In genomic region chrX:120629667-120630537, GRCh38 we compare ENCODE assay signal across 8 cellular contexts. TPM values are rescaled to one million over a fixed set of nuclear protein-coding genes. Genes with fewer than 3 reads are reported as not detected.
DNase-seq lines count a peak whose midpoint lies in the region; ATAC-seq and TF ChIP-seq lines count a peak whose summit lies in the region.

Gene C1GALT1C1, minus strand, starts transcription at chrX:120630054. Its CDS starts 2,888 bp downstream, at chrX:120627166.

- ATAC-seq in GM19324 (IDR thresholded peaks at IDR 0.05; ENCODE audit: low FRiP score, unreplicated experiment) (peak; percentile 98), HG03469 (IDR thresholded peaks at IDR 0.05; ENCODE audit: unreplicated experiment) (peak; percentile 92)

- H3K27me3 ChIP-seq in BJ (ENCODE audit: control insufficient read depth, insufficient read depth, low read length), result no peaks in the 10 kb centered on the region

- CTCF ChIA-PET in BJ (lab: Yijun Ruan, JAX), result interaction anchor here (0.7 kb wide), 1 partner anchor 26 kb away, joined by 3 read pairs; no protein-coding TSS in a partner anchor
- CTCF ChIA-PET in activated CD4-positive, alpha-beta T cell treated with anti-CD3 and anti-CD28 coated beads, Interleukin-2, amount 10 ng/mL, durations not matched to agents 7 days and 5 days (lab: Charles Lee), result interaction anchor here (0.6 kb wide), 1 partner anchor 679 kb away, joined by 3 read pairs; no protein-coding TSS in a partner anchor

- DNase-seq in BJ (ENCODE audit: low read depth) (peak; percentile 55), NCI-H526 treated with DMSO at 0.1 percent for 48 hours (lab: John Stamatoyannopoulos, UW) (peak; percentile 92), cortex of kidney (lab: John Stamatoyannopoulos, UW) (peak; percentile 8), left kidney (ENCODE audit: low read depth, low spot score) (peak; percentile 97)
- DNase-seq in activated CD4-positive, alpha-beta T cell treated with anti-CD3 and anti-CD28 coated beads, Interleukin-2, amount 10 ng/mL, durations not matched to agents 7 days and 5 days, result peak; percentile 92
- DNase-seq in stimulated activated CD4-positive, alpha-beta T cell treated with anti-CD3 and anti-CD28 coated beads, Interleukin-2, amount 100 ng/mL, for 24 hours, result peak; percentile 88 to 89

- TF ChIP-seq CTCF in BJ (IDR thresholded peaks at IDR 0.05; ENCODE audit: insufficient read depth, low read depth, low read length), result no peak

- no peaks in the 10 kb centered on the region for H3K36me3 ChIP-seq in BJ (ENCODE audit: control insufficient read depth, insufficient read depth, low read length)

- no peaks in the 10 kb centered on the region for H3K27me3 Mint-ChIP-seq in activated CD4-positive, alpha-beta T cell treated with anti-CD3 and anti-CD28 coated beads, Interleukin-2, amount 10 ng/mL, durations not matched to agents 7 days and 5 days

- no peaks in the 10 kb centered on the region for H3K9me3 Mint-ChIP-seq in activated CD4-positive, alpha-beta T cell treated with anti-CD3 and anti-CD28 coated beads, Interleukin-2, amount 10 ng/mL, durations not matched to agents 7 days and 5 days

- H3K4me3 Mint-ChIP-seq in activated CD4-positive, alpha-beta T cell treated with anti-CD3 and anti-CD28 coated beads, Interleukin-2, amount 10 ng/mL, durations not matched to agents 7 days and 5 days, result peak within 1 kb of the TSS; percentile 83

- peak within 1 kb of the TSS; percentile 96 for H3K27ac Mint-ChIP-seq in activated CD4-positive, alpha-beta T cell treated with anti-CD3 and anti-CD28 coated beads, Interleukin-2, amount 10 ng/mL, durations not matched to agents 7 days and 5 days

- peaks cover 29% of the 10 kb centered on the region for H3K4me1 Mint-ChIP-seq in activated CD4-positive, alpha-beta T cell treated with anti-CD3 and anti-CD28 coated beads, Interleukin-2, amount 10 ng/mL, durations not matched to agents 7 days and 5 days

- peaks cover 13% of the 10 kb centered on the region for H3K36me3 Mint-ChIP-seq in activated CD4-positive, alpha-beta T cell treated with anti-CD3 and anti-CD28 coated beads, Interleukin-2, amount 10 ng/mL, durations not matched to agents 7 days and 5 days (ENCODE audit: low read depth)

- peak within 1 kb of the TSS; percentile 70 for H3K4me3 ChIP-seq in BJ (ENCODE audit: low read depth, low read length)

- POLR2A ChIA-PET in BJ (lab: Charles Lee), result no interaction called here
- POLR2A ChIA-PET in activated CD4-positive, alpha-beta T cell treated with anti-CD3 and anti-CD28 coated beads, Interleukin-2, amount 10 ng/mL, durations not matched to agents 7 days and 5 days (lab: Charles Lee), result interaction anchor here (1.0 kb wide), 1 partner anchor 26 kb away, joined by 4 read pairs; the partner anchor contains the start of gene MCTS1

RNA-seq across cellular contexts. Expression of gene C1GALT1C1, which starts in this region (rescaled TPM):
- polyA plus RNA-seq in BJ (2011; rRNA removed), result 28.2 and 53.5 TPM in 2 replicates
- 5.2 and 5.9 TPM in 2 replicates for polyA minus RNA-seq in BJ (2011; rRNA and poly(A)+ RNA removed)
- 10 to 100 TPM; 24.8 to 25.6 TPM for total RNA-seq in activated CD4-positive, alpha-beta T cell treated with anti-CD3 and anti-CD28 coated beads, Interleukin-2, amount 10 ng/mL, durations not matched to agents 7 days and 5 days

Comparison
In these comparisons a context has a peak if more than half of its experiments do, and no peak if none do; other contexts are left out.
1. Peak in every context shown above with its lines: DNase-seq, ATAC-seq and H3K4me3 ChIP-seq.
2. DNase-seq: peak in every context shown above with its lines; median percentile 97 in left kidney; 92 in NCI-H526 treated with DMSO at 0.1 percent for 48 hours; 92 in activated CD4-positive, alpha-beta T cell treated with anti-CD3 and anti-CD28 coated beads, Interleukin-2, amount 10 ng/mL, durations not matched to agents 7 days and 5 days; 88 in stimulated activated CD4-positive, alpha-beta T cell treated with anti-CD3 and anti-CD28 coated beads, Interleukin-2, amount 100 ng/mL, for 24 hours; 55 in BJ; 8 in cortex of kidney.